Comparison of ENCODE assay signal across 8 cellular contexts in genomic region chr17:72466199-72466598, GRCh38.
DNase-seq lines count a peak whose midpoint lies in the region; ATAC-seq and TF ChIP-seq lines count a peak whose summit lies in the region.

No MANE protein-coding gene starts in this region.

- peak; percentile 83 for ATAC-seq in GM21526 (IDR thresholded peaks at IDR 0.05; ENCODE audit: low FRiP score, unreplicated experiment)

- H3K79me2 ChIP-seq in fibroblast of lung (ENCODE audit: control insufficient read depth, insufficient read depth, low read length), result no peaks in the 10 kb centered on the region

- H3K9ac ChIP-seq in fibroblast of lung (ENCODE audit: insufficient read depth, low read length), result no peak overlapping the region

- H3K4me2 ChIP-seq in fibroblast of lung (ENCODE audit: extremely low read depth, insufficient read depth, low read length), result no peak overlapping the region

- intact Hi-C loops in adrenal gland (cut with DNase I), result no loop called here

- H3K4me3 ChIP-seq in AG09309 (ENCODE audit: control insufficient read depth, low read depth, low read length) (no peak overlapping the region), fibroblast of lung (replicated peaks in 1 of 4; ENCODE audit: control extremely low read depth in 1 of 4, insufficient read depth in 1 of 4, low read depth in 3 of 4, low read length in 4 of 4) (no peak overlapping the region), adrenal gland (no peak overlapping the region), tibial nerve (no peak overlapping the region)

- TF ChIP-seq EP300 in tibial nerve (IDR thresholded peaks at IDR 0.05), result no peak

- TF ChIP-seq POLR2A in adrenal gland (IDR thresholded peaks at IDR 0.05), result no peak
- TF ChIP-seq POLR2A in tibial nerve (IDR thresholded peaks at IDR 0.05), result no peak

- no peak overlapping the region for H2AFZ ChIP-seq in fibroblast of lung (ENCODE audit: low read length)

- no peaks in the 10 kb centered on the region for H3K9me3 ChIP-seq in fibroblast of lung (ENCODE audit: control insufficient read depth, insufficient read depth, low read depth, low read length)
- H3K9me3 ChIP-seq in adrenal gland (replicated peaks in 1 of 3), result no peaks in the 10 kb centered on the region
- peaks cover 0 to 9% (median 0%) of the 10 kb centered on the region in 4 donors for H3K9me3 ChIP-seq in tibial nerve

- DNase-seq in AG09309 (ENCODE audit: low read depth) (no peak), HPDE6-E6E7 (ENCODE audit: extremely low spot score) (peak; percentile 87), fibroblast of lung (ENCODE audit: low read depth in 2 of 2) (peak; percentile 70 to 81), adrenal gland (no peak), NCI-H524 (lab: John Stamatoyannopoulos, UW) (no peak), tibial nerve (ENCODE audit: low spot score in 2 of 2) (no peak), retina (no peak)

- H4K20me1 ChIP-seq in fibroblast of lung (ENCODE audit: control insufficient read depth, extremely low read depth, insufficient read depth, low read length), result no peaks in the 10 kb centered on the region

- peaks cover 7% of the 10 kb centered on the region for H3K4me1 ChIP-seq in fibroblast of lung (ENCODE audit: control insufficient read depth, extremely low read depth, insufficient read depth, low read length)
- no peaks in the 10 kb centered on the region for H3K4me1 ChIP-seq in adrenal gland (replicated peaks in 1 of 2)
- peaks cover 0 to 30% (median 6%) of the 10 kb centered on the region in 4 donors for H3K4me1 ChIP-seq in tibial nerve

- H3K27me3 ChIP-seq in fibroblast of lung (ENCODE audit: control insufficient read depth, insufficient read depth, low read length), result no peaks in the 10 kb centered on the region
- H3K27me3 ChIP-seq in adrenal gland, result no peaks in the 10 kb centered on the region
- no peaks in the 10 kb centered on the region for H3K27me3 ChIP-seq in tibial nerve

- TF ChIP-seq CTCF in AG09309 (IDR thresholded peaks at IDR 0.05; ENCODE audit: control insufficient read depth, insufficient read depth, low read depth, low read length, missing control alignments) (peak; percentile 13), fibroblast of lung (conservative IDR thresholded peaks at IDR 0.05 in 1 of 2, IDR thresholded peaks at IDR 0.05 in 1 of 2; ENCODE audit: low read depth in 1 of 2, low read length in 2 of 2) (peak in 1 of 2 donors; percentile 1), adrenal gland (IDR thresholded peaks at IDR 0.05) (no peak), tibial nerve (IDR thresholded peaks at IDR 0.05) (no peak)

- H3K36me3 ChIP-seq in fibroblast of lung (ENCODE audit: control insufficient read depth, insufficient read depth, low read length) (no peaks in the 10 kb centered on the region), adrenal gland (replicated peaks in 1 of 2) (no peaks in the 10 kb centered on the region), tibial nerve (no peaks in the 10 kb centered on the region)

- no peak overlapping the region for H3K27ac ChIP-seq in fibroblast of lung (ENCODE audit: insufficient read depth, low read length)
- H3K27ac ChIP-seq in adrenal gland, result no peak overlapping the region
- H3K27ac ChIP-seq in tibial nerve, result peak overlapping the region in 2 of 4 donors; percentile 15 to 52

Comparison
In these comparisons a context has a peak if more than half of its experiments do, and no peak if none do; other contexts are left out.
1. DNase-seq: peak in HPDE6-E6E7 (single experiment) and fibroblast of lung (2 of 2); none in AG09309 (single experiment), adrenal gland (0 of 7), NCI-H524 (0 of 2), tibial nerve (0 of 2) and retina (single experiment).